Comparison of ENCODE assay signal across 20 cellular contexts in genomic region chr2:224517963-224518362, GRCh38.
DNase-seq lines count a peak whose midpoint lies in the region; ATAC-seq, FAIRE-seq and TF ChIP-seq lines count a peak whose summit lies in the region.
"Had no signal": no experiment of that assay in that cellular context is flagged by ENCODE, and none has a peak within 500 bp of the region (broad histone marks: within the 10 kb centered on the region; RNA-seq: fewer than 3 reads in every experiment).

No MANE protein-coding gene starts in this region.

- H3K4me1 Mint-ChIP-seq in activated CD8-positive, alpha-beta T cell treated with anti-CD3 and anti-CD28 coated beads for 36 hours (ENCODE audit: low read depth) = peaks cover 41% of the 10 kb centered on the region
- H3K4me1 Mint-ChIP-seq: nephron progenitor cell had no signal

- ATAC-seq in activated CD8-positive, alpha-beta T cell treated with anti-CD3 and anti-CD28 coated beads for 36 hours = no peak
- ATAC-seq in GM19455 (IDR thresholded peaks at IDR 0.05; ENCODE audit: unreplicated experiment) = no peak
- ATAC-seq: lower lobe of right lung, right cardiac atrium had no signal

- no peak overlapping the region for H3K27ac Mint-ChIP-seq in activated CD8-positive, alpha-beta T cell treated with anti-CD3 and anti-CD28 coated beads for 36 hours
- H3K27ac Mint-ChIP-seq: activated naive CD8-positive, alpha-beta T cell; nephron progenitor cell had no signal

- H3K4me1 ChIP-seq in BLaER1 treated with 17β-estradiol and CSF1 and Interleukin-3, amounts not matched to agents 10 nM and 100 nM = peaks cover 23 to 59% (median 45%) of the 10 kb centered on the region in 10 experiments
- peaks cover 35% of the 10 kb centered on the region for H3K4me1 ChIP-seq in keratinocyte (ENCODE audit: control insufficient read depth, extremely low read depth, insufficient read depth, low read length)

- peaks cover 24% of the 10 kb centered on the region for H3K36me3 Mint-ChIP-seq in activated CD8-positive, alpha-beta T cell treated with anti-CD3 and anti-CD28 coated beads for 36 hours (ENCODE audit: low read depth)

- H2AFZ ChIP-seq in keratinocyte (ENCODE audit: control insufficient read depth, low read length) = no peak overlapping the region

- dilution Hi-C loops in keratinocyte (cut with MboI; ENCODE audit: extremely low pct_ligation_motif_present, low sequenced_read_pairs) = no loop called here

- no peak overlapping the region for H3K4me3 Mint-ChIP-seq in activated CD8-positive, alpha-beta T cell treated with anti-CD3 and anti-CD28 coated beads for 36 hours
- H3K4me3 Mint-ChIP-seq: activated naive CD8-positive, alpha-beta T cell; nephron progenitor cell; T-helper 1 cell treated with Interleukin-12 subunit alpha and Interleukin-12 subunit beta and Interleukin-4 antibody, amounts not matched to agents 30 μg/mL and 1 μg/mL, for 36 hours had no signal

- H3K27ac ChIP-seq in BLaER1 treated with 17β-estradiol and CSF1 and Interleukin-3, amounts not matched to agents 10 nM and 100 nM = peak overlapping the region in 10 of 11 experiments; percentile 8 to 63 (median 50); a peak in 16 of 22 replicates
- peak overlapping the region; percentile 7; the same call in 1 of the 2 replicates for H3K27ac ChIP-seq in HL-60 (replicated peaks)
- no peak overlapping the region for H3K27ac ChIP-seq in keratinocyte (ENCODE audit: control insufficient read depth, insufficient read depth, low read length)
- H3K27ac ChIP-seq: lower lobe of right lung had no signal

- CTCF ChIA-PET in activated CD8-positive, alpha-beta T cell treated with anti-CD3 and anti-CD28 coated beads for 36 hours (lab: Charles Lee) = no interaction called here

- peak overlapping the region in 1 of 11 experiments; percentile 2; a peak in 2 of 22 replicates for H3K9ac ChIP-seq in BLaER1 treated with 17β-estradiol and CSF1 and Interleukin-3, amounts not matched to agents 10 nM and 100 nM
- H3K9ac ChIP-seq in keratinocyte (ENCODE audit: control insufficient read depth, extremely low read depth, insufficient read depth, low read length) = no peak overlapping the region

- intact Hi-C loops in activated CD8-positive, alpha-beta T cell treated with anti-CD3 and anti-CD28 coated beads for 36 hours (cut with micrococcal nuclease) = no loop called here

- H4K20me1 ChIP-seq in BLaER1 treated with 17β-estradiol and CSF1 and Interleukin-3, amounts not matched to agents 10 nM and 100 nM = peaks cover 16 to 99% (median 80%) of the 10 kb centered on the region in 11 experiments; a peak in 21 of 22 replicates
- no peaks in the 10 kb centered on the region for H4K20me1 ChIP-seq in keratinocyte (ENCODE audit: control insufficient read depth, extremely low read depth, insufficient read depth, low read length)

- no peaks in the 10 kb centered on the region for H3K9me3 Mint-ChIP-seq in activated CD8-positive, alpha-beta T cell treated with anti-CD3 and anti-CD28 coated beads for 36 hours
- H3K9me3 Mint-ChIP-seq: T-helper 1 cell treated with Interleukin-12 subunit alpha and Interleukin-12 subunit beta and Interleukin-4 antibody, amounts not matched to agents 30 μg/mL and 1 μg/mL, for 36 hours had no signal

- peaks cover 77% of the 10 kb centered on the region for H3K79me2 ChIP-seq in keratinocyte (ENCODE audit: control insufficient read depth, insufficient read depth, low read length)

- H3K4me2 ChIP-seq in BLaER1 treated with 17β-estradiol and CSF1 and Interleukin-3, amounts not matched to agents 10 nM and 100 nM = peak overlapping the region; percentile 25 to 85 (median 49); a peak in 21 of 22 replicates
- peak overlapping the region; percentile 10 for H3K4me2 ChIP-seq in keratinocyte (ENCODE audit: control insufficient read depth, extremely low read depth, insufficient read depth, low read depth, low read length)

- DNase-seq in HL-60 (ENCODE audit: low read depth in 1 of 2, low spot score in 1 of 2) (no peak), OCI-M1 (lab: John Stamatoyannopoulos, UW) (peak; percentile 63), keratinocyte (ENCODE audit: low read depth, low spot score) (no peak), NCI-H2171 (lab: John Stamatoyannopoulos, UW) (no peak)
- DNase-seq in activated CD8-positive, alpha-beta T cell treated with anti-CD3 and anti-CD28 coated beads for 36 hours = no peak
- DNase-seq in activated effector memory CD4-positive, alpha-beta T cell treated with anti-CD3 and anti-CD28 coated beads, Interleukin-2, amount 50 U/mL, for 16 hours = no peak
- DNase-seq: activated CD4-positive, alpha-beta T cell treated with anti-CD3 and anti-CD28 coated beads for 1 hour; activated CD8-positive, alpha-beta memory T cell treated with anti-CD3 and anti-CD28 coated beads, Interleukin-2, amount 50 U/mL, for 48 hours; effector CD8-positive, alpha-beta T cell; H7; lower lobe of right lung; NCI-H1436; NCI-H524; nephron progenitor cell; right cardiac atrium; RPMI8226 had no signal

- no peaks in the 10 kb centered on the region; a peak in 1 of 22 replicates for H3K9me3 ChIP-seq in BLaER1 treated with 17β-estradiol and CSF1 and Interleukin-3, amounts not matched to agents 10 nM and 100 nM (replicated peaks in 1 of 11)
- no peaks in the 10 kb centered on the region for H3K9me3 ChIP-seq in keratinocyte (ENCODE audit: control insufficient read depth, low read depth, low read length)
- H3K9me3 ChIP-seq: lower lobe of right lung had no signal

- H3K27me3 Mint-ChIP-seq in activated CD8-positive, alpha-beta T cell treated with anti-CD3 and anti-CD28 coated beads for 36 hours = no peaks in the 10 kb centered on the region
- H3K27me3 Mint-ChIP-seq: activated naive CD8-positive, alpha-beta T cell had no signal

- H3K36me3 ChIP-seq in BLaER1 treated with 17β-estradiol and CSF1 and Interleukin-3, amounts not matched to agents 10 nM and 100 nM = peaks cover 29 to 73% (median 40%) of the 10 kb centered on the region in 11 experiments
- H3K36me3 ChIP-seq in keratinocyte (ENCODE audit: control insufficient read depth in 2 of 2, extremely low read depth in 1 of 2, insufficient read depth in 2 of 2, low read length in 2 of 2) = no peaks in the 10 kb centered on the region

- FAIRE-seq in keratinocyte (lab: Jason Lieb, UNC) = peak; percentile 9

- H3K9me1 ChIP-seq in keratinocyte (ENCODE audit: control insufficient read depth, extremely low read depth, insufficient read depth, low read length) = no peaks in the 10 kb centered on the region

- POLR2A ChIA-PET in activated CD8-positive, alpha-beta T cell treated with anti-CD3 and anti-CD28 coated beads for 36 hours (lab: Charles Lee) = no interaction called here

- no peak overlapping the region for H3K4me3 ChIP-seq in BLaER1 treated with 17β-estradiol and CSF1 and Interleukin-3, amounts not matched to agents 10 nM and 100 nM
- no peak overlapping the region for H3K4me3 ChIP-seq in HL-60 (replicated peaks; ENCODE audit: insufficient read depth, low read length)
- no peak overlapping the region for H3K4me3 ChIP-seq in keratinocyte (ENCODE audit: control insufficient read depth in 2 of 3, extremely low read depth in 1 of 3, insufficient read depth in 2 of 3, low read depth in 1 of 3, low read length in 3 of 3)
- H3K4me3 ChIP-seq: lower lobe of right lung had no signal

- no peaks in the 10 kb centered on the region for H3K27me3 ChIP-seq in BLaER1 treated with 17β-estradiol and CSF1 and Interleukin-3, amounts not matched to agents 10 nM and 100 nM
- H3K27me3 ChIP-seq in HL-60 (ENCODE audit: insufficient read depth, poor library complexity, severe bottlenecking) (no peaks in the 10 kb centered on the region), keratinocyte (ENCODE audit: control insufficient read depth, extremely low read depth, insufficient read depth, low read length) (no peaks in the 10 kb centered on the region)

- TF ChIP-seq CTCF in HL-60 (IDR thresholded peaks at IDR 0.05; ENCODE audit: insufficient read depth, low read length) (no peak), keratinocyte (optimal IDR thresholded peaks at IDR 0.05 in 1 of 3, IDR thresholded peaks at IDR 0.05 in 1 of 3, conservative IDR thresholded peaks at IDR 0.05 in 1 of 3; ENCODE audit: extremely low read depth in 1 of 3, insufficient read depth in 2 of 3, low read length in 3 of 3) (no peak)
- TF ChIP-seq CTCF in activated CD8-positive, alpha-beta T cell treated with anti-CD3 and anti-CD28 coated beads for 36 hours (IDR thresholded peaks at IDR 0.05) = no peak
